1 cellular context compared by ENCODE assay signal in genomic region chr5:128085413-128085812, GRCh38.
TF ChIP-seq lines count a peak whose summit lies in the region.

No MANE protein-coding gene starts in this region.

TF ChIP-seq in SK-N-SH treated with all-trans-retinoic acid at 6 μM for 48 hours, 23 proteins besides CTCF, POLR2A, EP300 and RAD21 (continued from another document):
- no peak for TF ChIP-seq TCF4 (CRISPR knock-in tag; IDR thresholded peaks at IDR 0.05; ENCODE audit: borderline replicate concordance)
- TF ChIP-seq ZNF565 (CRISPR knock-in tag; conservative IDR thresholded peaks at IDR 0.05; ENCODE audit: low read depth), result no peak
- TF ChIP-seq, protein P1, sequence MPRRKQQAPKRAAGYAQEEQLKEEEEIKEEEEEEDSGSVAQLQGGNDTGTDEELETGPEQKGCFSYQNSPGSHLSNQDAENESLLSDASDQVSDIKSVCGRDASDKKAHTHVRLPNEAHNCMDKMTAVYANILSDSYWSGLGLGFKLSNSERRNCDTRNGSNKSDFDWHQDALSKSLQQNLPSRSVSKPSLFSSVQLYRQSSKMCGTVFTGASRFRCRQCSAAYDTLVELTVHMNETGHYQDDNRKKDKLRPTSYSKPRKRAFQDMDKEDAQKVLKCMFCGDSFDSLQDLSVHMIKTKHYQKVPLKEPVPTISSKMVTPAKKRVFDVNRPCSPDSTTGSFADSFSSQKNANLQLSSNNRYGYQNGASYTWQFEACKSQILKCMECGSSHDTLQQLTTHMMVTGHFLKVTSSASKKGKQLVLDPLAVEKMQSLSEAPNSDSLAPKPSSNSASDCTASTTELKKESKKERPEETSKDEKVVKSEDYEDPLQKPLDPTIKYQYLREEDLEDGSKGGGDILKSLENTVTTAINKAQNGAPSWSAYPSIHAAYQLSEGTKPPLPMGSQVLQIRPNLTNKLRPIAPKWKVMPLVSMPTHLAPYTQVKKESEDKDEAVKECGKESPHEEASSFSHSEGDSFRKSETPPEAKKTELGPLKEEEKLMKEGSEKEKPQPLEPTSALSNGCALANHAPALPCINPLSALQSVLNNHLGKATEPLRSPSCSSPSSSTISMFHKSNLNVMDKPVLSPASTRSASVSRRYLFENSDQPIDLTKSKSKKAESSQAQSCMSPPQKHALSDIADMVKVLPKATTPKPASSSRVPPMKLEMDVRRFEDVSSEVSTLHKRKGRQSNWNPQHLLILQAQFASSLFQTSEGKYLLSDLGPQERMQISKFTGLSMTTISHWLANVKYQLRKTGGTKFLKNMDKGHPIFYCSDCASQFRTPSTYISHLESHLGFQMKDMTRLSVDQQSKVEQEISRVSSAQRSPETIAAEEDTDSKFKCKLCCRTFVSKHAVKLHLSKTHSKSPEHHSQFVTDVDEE (CRISPR knock-in tag; IDR thresholded peaks at IDR 0.05), result no peak
- no peak for TF ChIP-seq ESRRG (CRISPR knock-in tag; IDR thresholded peaks at IDR 0.05)
